Comparison of ENCODE assay signal across 8 cellular contexts in genomic region chr1:10939654-10940450, GRCh38.
DNase-seq lines count a peak whose midpoint lies in the region; ATAC-seq and TF ChIP-seq lines count a peak whose summit lies in the region.

No MANE protein-coding gene starts in this region.

- no peak overlapping the region for H3K23ac ChIP-seq in IMR-90 (ENCODE audit: low read depth, low read length)

- peaks cover 40% of the 10 kb centered on the region for H3K4me1 Mint-ChIP-seq in activated naive CD8-positive, alpha-beta T cell treated with anti-CD3 and anti-CD28 coated beads for 36 hours

- peak overlapping the region; percentile 69 for H3K27ac Mint-ChIP-seq in activated naive CD8-positive, alpha-beta T cell treated with anti-CD3 and anti-CD28 coated beads for 36 hours

- H3K18ac ChIP-seq in IMR-90 (ENCODE audit: low read depth, low read length), result no peak overlapping the region

- H4K8ac ChIP-seq in IMR-90 (ENCODE audit: low read depth in 2 of 2, low read length in 2 of 2), result no peak overlapping the region

- H2BK5ac ChIP-seq in IMR-90 (ENCODE audit: low read depth, low read length, poor library complexity, severe bottlenecking), result no peak overlapping the region

- no peak overlapping the region for H2BK15ac ChIP-seq in IMR-90 (ENCODE audit: low read depth, low read length)

- no peak for TF ChIP-seq POLR2A in IMR-90 (IDR thresholded peaks at IDR 0.05; ENCODE audit: low read depth, low read length)

- H3K9ac ChIP-seq in IMR-90 (ENCODE audit: low read depth, low read length), result no peak overlapping the region

- intact Hi-C loops in IMR-90 (cut with micrococcal nuclease), result no loop called here

- no peaks in the 10 kb centered on the region for H3K36me3 Mint-ChIP-seq in activated naive CD8-positive, alpha-beta T cell treated with anti-CD3 and anti-CD28 coated beads for 36 hours

- ATAC-seq in GM19438 (IDR thresholded peaks at IDR 0.05; ENCODE audit: low read depth, unreplicated experiment) (peak; percentile 61), IMR-90 (ENCODE audit: low read depth) (peak; percentile 11; the same call in 1 of the 2 replicates), HG03439 (IDR thresholded peaks at IDR 0.05; ENCODE audit: unreplicated experiment) (no peak), GM21423 (IDR thresholded peaks at IDR 0.05; ENCODE audit: unreplicated experiment) (no peak)

- no peak overlapping the region for H2BK20ac ChIP-seq in IMR-90 (ENCODE audit: low read depth, low read length)

- peak overlapping the region; percentile 37; the same call in 1 of the 2 replicates for H3K4me2 ChIP-seq in IMR-90 (ENCODE audit: low read depth, low read length)

- 32% methylated on average over 9 of the region's 20 CpGs; no CpG with 5 or more reads in 1 of the 2 experiments for WGBS in IMR-90 (ENCODE audit: extremely low coverage in 2 of 2, insufficient read length in 1 of 2), 2 experiments

- TF ChIP-seq CTCF in IMR-90 (conservative IDR thresholded peaks at IDR 0.05; ENCODE audit: low read depth, low read length), result no peak

- no peak overlapping the region for H3K4ac ChIP-seq in IMR-90 (ENCODE audit: low read depth, low read length)

- no peaks in the 10 kb centered on the region for H3K9me3 ChIP-seq in IMR-90 (ENCODE audit: control insufficient read depth, insufficient read depth, low read length)

- dilution Hi-C loops in IMR-90 (cut with HindIII; ENCODE audit: low sequenced_read_pairs, unreplicated experiment), result no loop called here

- H3K27me3 ChIP-seq in IMR-90 (ENCODE audit: control insufficient read depth, insufficient read depth, low read length), result peaks cover 35% of the 10 kb centered on the region

- peak; percentile 5 for DNase-seq in IMR-90
- peak; percentile 80 for DNase-seq in activated naive CD8-positive, alpha-beta T cell treated with anti-CD3 and anti-CD28 coated beads for 36 hours
- DNase-seq in stimulated activated CD8-positive, alpha-beta memory T cell treated with anti-CD3 and anti-CD28 coated beads, Interleukin-2, amount 100 ng/mL, for 48 hours (ENCODE audit: low read depth in 2 of 2), result peak; percentile 46 to 58
- no peak for DNase-seq in HCEC 1CT
- no peak for DNase-seq in HuH-7.5 (ENCODE audit: low spot score)

- no TSS peak for BruUV-seq in IMR-90 (replicated peaks; lab: Mats Ljungman, UMichigan)

- H2AK5ac ChIP-seq in IMR-90 (ENCODE audit: low read depth, low read length), result no peak overlapping the region

- no peak overlapping the region for H3K4me3 ChIP-seq in IMR-90 (ENCODE audit: insufficient read depth, low read depth, low read length)

- H3K56ac ChIP-seq in IMR-90 (ENCODE audit: extremely low read depth, insufficient read depth, low read length), result no peak overlapping the region

- no peak overlapping the region for H4K91ac ChIP-seq in IMR-90 (ENCODE audit: insufficient read depth, low read depth, low read length)

- no peak overlapping the region; the same call in 1 of the 2 replicates for H2BK120ac ChIP-seq in IMR-90 (ENCODE audit: low read depth, low read length)

- CTCF ChIA-PET in IMR-90 (lab: Yijun Ruan, JAX), result no interaction called here

- in situ Hi-C loops in IMR-90 (cut with MboI; ENCODE audit: low sequenced_read_pairs), result loop anchor here (5.0 kb wide), 1 partner anchor 428 kb away; no protein-coding TSS in a partner anchor

- H3K4me1 ChIP-seq in IMR-90 (ENCODE audit: control insufficient read depth, insufficient read depth, low read length), result peaks cover 7% of the 10 kb centered on the region; the same call in 1 of the 2 replicates

- H3K9me3 Mint-ChIP-seq in activated naive CD8-positive, alpha-beta T cell treated with anti-CD3 and anti-CD28 coated beads for 36 hours, result no peaks in the 10 kb centered on the region

- TF ChIP-seq RAD21 in IMR-90 (IDR thresholded peaks at IDR 0.05; ENCODE audit: low read length), result no peak

- no peak overlapping the region for H3K27ac ChIP-seq in IMR-90 (ENCODE audit: insufficient read depth, low read length)

- POLR2A ChIA-PET in IMR-90 (lab: Charles Lee; ENCODE audit: unreplicated experiment), result no interaction called here

- no peak overlapping the region for H4K5ac ChIP-seq in IMR-90 (ENCODE audit: low read depth, low read length)

- H3K27me3 Mint-ChIP-seq in activated naive CD8-positive, alpha-beta T cell treated with anti-CD3 and anti-CD28 coated beads for 36 hours, result peaks cover 64% of the 10 kb centered on the region

- H3K9me1 ChIP-seq in IMR-90 (ENCODE audit: insufficient read depth, low read length), result no peaks in the 10 kb centered on the region

- peak overlapping the region; percentile 44 for H2AK9ac ChIP-seq in IMR-90 (replicated peaks; ENCODE audit: low read depth, low read length, poor library complexity)

- no peak overlapping the region; the same call in 1 of the 2 replicates for H3K14ac ChIP-seq in IMR-90 (replicated peaks; ENCODE audit: low read depth, low read length)

- H4K20me1 ChIP-seq in IMR-90 (ENCODE audit: insufficient read depth, low read length), result no peaks in the 10 kb centered on the region

- peak overlapping the region; percentile 16 for H2AFZ ChIP-seq in IMR-90 (replicated peaks; ENCODE audit: low read length, poor library complexity)

- H3K79me1 ChIP-seq in IMR-90 (ENCODE audit: low read depth in 1 of 2, low read length in 2 of 2), result no peaks in the 10 kb centered on the region

- H3K36me3 ChIP-seq in IMR-90 (ENCODE audit: control insufficient read depth, insufficient read depth, low read length), result no peaks in the 10 kb centered on the region

- H3K4me3 Mint-ChIP-seq in activated naive CD8-positive, alpha-beta T cell treated with anti-CD3 and anti-CD28 coated beads for 36 hours, result peak overlapping the region; percentile 19

TF ChIP-seq in IMR-90, 13 proteins besides CTCF, POLR2A, EP300 and RAD21:
- TF ChIP-seq SMC3 (IDR thresholded peaks at IDR 0.05; ENCODE audit: low read depth, low read length) (no peak), USF2 (IDR thresholded peaks at IDR 0.05; ENCODE audit: low read depth, low read length) (no peak), RFX5 (IDR thresholded peaks at IDR 0.05; ENCODE audit: low read depth, low read length) (no peak), MXI1 (IDR thresholded peaks at IDR 0.05; ENCODE audit: borderline replicate concordance, low read depth, low read length) (no peak), MAZ (IDR thresholded peaks at IDR 0.05; ENCODE audit: borderline replicate concordance, low read depth, low read length) (no peak), FOS (IDR thresholded peaks at IDR 0.05; ENCODE audit: low read depth, low read length) (no peak), ELK1 (IDR thresholded peaks at IDR 0.05; ENCODE audit: borderline replicate concordance, low read depth, low read length) (no peak)

Comparison
In these comparisons a context has a peak if more than half of its experiments do, and no peak if none do; other contexts are left out.
1. ATAC-seq: peak in GM19438 (single experiment) and IMR-90 (single experiment); none in HG03439 (single experiment) and GM21423 (single experiment).
2. DNase-seq: peak in IMR-90 (single experiment), activated naive CD8-positive, alpha-beta T cell treated with anti-CD3 and anti-CD28 coated beads for 36 hours (single experiment) and stimulated activated CD8-positive, alpha-beta memory T cell treated with anti-CD3 and anti-CD28 coated beads, Interleukin-2, amount 100 ng/mL, for 48 hours (2 of 2); none in HCEC 1CT (single experiment) and HuH-7.5 (single experiment).